ENCODE assay signal across 8 cellular contexts in the genomic region with DNA sequence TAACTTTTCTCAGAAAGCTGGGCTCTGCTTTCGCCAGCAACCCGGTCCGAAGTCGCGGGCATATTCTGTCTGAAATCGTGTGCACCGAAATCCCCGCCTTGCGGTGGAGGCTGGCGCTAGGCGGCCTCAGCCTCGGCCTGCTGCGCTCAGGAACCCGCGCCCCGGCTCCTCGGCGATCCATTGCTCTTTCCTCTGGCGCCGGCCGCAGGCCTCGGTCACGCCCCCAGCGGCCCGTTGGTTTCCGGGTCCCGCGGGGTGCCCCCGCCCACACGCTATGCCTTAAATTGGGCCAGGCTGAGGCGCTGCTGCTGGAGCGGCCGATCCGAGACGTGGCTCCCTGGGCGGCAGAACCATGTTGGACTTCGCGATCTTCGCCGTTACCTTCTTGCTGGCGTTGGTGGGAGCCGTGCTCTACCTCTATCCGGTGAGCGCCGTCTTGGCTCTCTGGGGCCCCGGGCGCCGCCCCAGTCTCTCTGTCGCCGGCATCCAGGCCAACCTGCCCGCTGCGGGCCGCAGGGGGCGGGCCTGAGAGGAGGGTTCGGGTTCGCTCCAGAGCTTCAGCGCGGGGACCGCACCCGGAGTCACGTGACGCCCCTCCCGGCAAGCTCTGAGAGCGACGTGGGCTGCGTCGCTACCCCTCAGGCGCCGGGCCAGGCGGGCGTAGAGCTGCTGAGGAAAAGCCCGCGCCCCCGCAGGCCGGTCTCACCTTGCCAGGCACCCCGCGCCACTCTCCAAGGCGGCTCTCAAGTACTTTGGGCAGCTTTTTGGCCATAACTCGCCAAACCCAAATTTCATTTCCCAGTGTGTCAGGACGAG. TPM values are rescaled to one million over a fixed set of nuclear protein-coding genes. Genes with fewer than 3 reads are reported as not detected.
DNase-seq lines count a peak whose midpoint lies in the region; ATAC-seq and TF ChIP-seq lines count a peak whose summit lies in the region.

Gene CYP20A1 (plus strand): TSS at position 308 of the 816 bp plus-strand sequence. CDS start 45 bp downstream, at position 353.

- H3K4me1 Mint-ChIP-seq in chondrocyte (ENCODE audit: low read depth) = peaks cover 21% of the 10 kb centered on the region

- peak; percentile 98 for TF ChIP-seq POLR2A in GM19099 (IDR thresholded peaks at IDR 0.05; ENCODE audit: extremely low read depth, insufficient read length, low read depth)

- no peaks in the 10 kb centered on the region for H3K27me3 Mint-ChIP-seq in chondrocyte (ENCODE audit: low read depth)

- no peaks in the 10 kb centered on the region for H3K9me3 Mint-ChIP-seq in chondrocyte (ENCODE audit: low read depth)

- H3K4me3 Mint-ChIP-seq in chondrocyte (ENCODE audit: unreplicated experiment) = peak within 1 kb of the TSS; percentile 99

- TF ChIP-seq CTCF in chondrocyte (IDR thresholded peaks at IDR 0.05) = peak; percentile 70

- H3K36me3 Mint-ChIP-seq in chondrocyte (ENCODE audit: low read depth) = peaks cover 7% of the 10 kb centered on the region

- H3K27ac Mint-ChIP-seq in chondrocyte (ENCODE audit: unreplicated experiment) = peak within 1 kb of the TSS; percentile 97

- peak; percentile 90 for ATAC-seq in HG03432 (IDR thresholded peaks at IDR 0.05; ENCODE audit: unreplicated experiment)

- DNase-seq in Ammon's horn (ENCODE audit: low spot score) (peak; percentile 94), NCI-H460 (ENCODE audit: extremely low read depth, low read depth) (peak; percentile 91), chondrocyte (ENCODE audit: low spot score) (peak; percentile 98), kidney glomerular epithelial cell (lab: John Stamatoyannopoulos, UW) (peak; percentile 92)
- peak; percentile 96 for DNase-seq in activated CD4-positive, alpha-beta T cell treated with anti-CD3 and anti-CD28 coated beads for 1 hour
- peak; percentile 91 to 95 for DNase-seq in stimulated activated CD4-positive, alpha-beta T cell treated with anti-CD3 and anti-CD28 coated beads, Interleukin-1b, Interleukin-23, amount 100 ng/mL, for 1 hour (ENCODE audit: low read depth in 2 of 2)

RNA-seq across cellular contexts. Expression of gene CYP20A1, which starts in this region (rescaled TPM):
- total RNA-seq in NCI-H460 (2014; rRNA removed; shearing (Covaris generic)) = 27.1 and 32.4 TPM in 2 replicates
- 6.4 and 10.2 TPM in 2 replicates for polyA plus RNA-seq in NCI-H460 (2014; cell fraction: nucleus; rRNA removed)
- 25.7 to 33.0 TPM (median 30.7 TPM) in 3 replicates for total RNA-seq in chondrocyte

Comparison
In these comparisons a context has a peak if more than half of its experiments do, and no peak if none do; other contexts are left out.
1. Peak in every context shown above with its lines: DNase-seq and ATAC-seq.